ENCODE assay signal across 23 cellular contexts in genomic region chr15:92168284-92168683, GRCh38.
"Had no signal": no experiment of that assay in that cellular context is flagged by ENCODE, and none has a peak within 500 bp of the region (broad histone marks: within the 10 kb centered on the region; RNA-seq: fewer than 3 reads in every experiment).

No MANE protein-coding gene starts in this region.

- H3K4me1 Mint-ChIP-seq: stimulated activated effector memory CD8-positive, alpha-beta T cell treated with anti-CD3 and anti-CD28 coated beads, Interleukin-12 subunit alpha, Interleukin-12 subunit beta, amount 100 ng/mL, for 72 hours had no signal

- H3K27ac ChIP-seq: left lung, ovary, spleen, tibial nerve, uterus had no signal

- H3K36me3 Mint-ChIP-seq: natural killer cell treated with Interleukin-12 subunit alpha and Interleukin-12 subunit beta and Interleukin-15 and Interleukin-18, amount 100 ng/mL, for 72 hours had no signal

- ATAC-seq: left lung; mucosa of descending colon; naive thymus-derived CD4-positive, alpha-beta T cell; natural killer cell treated with Interleukin-12 subunit alpha and Interleukin-12 subunit beta and Interleukin-15 and Interleukin-18, amount 100 ng/mL, for 72 hours; sciatic nerve; stimulated activated effector memory CD8-positive, alpha-beta T cell treated with anti-CD3 and anti-CD28 coated beads, Interleukin-12 subunit alpha, Interleukin-12 subunit beta, amount 100 ng/mL, for 72 hours had no signal

- H3K4me3 ChIP-seq: left lung, lung, mucosa of descending colon, ovary, right atrium auricular region, spleen, tibial nerve, uterus had no signal

- H3K27ac Mint-ChIP-seq: naive thymus-derived CD4-positive, alpha-beta T cell; natural killer cell treated with Interleukin-12 subunit alpha and Interleukin-12 subunit beta and Interleukin-15 and Interleukin-18, amount 100 ng/mL, for 72 hours; progenitor cell of endocrine pancreas; stimulated activated effector memory CD8-positive, alpha-beta T cell treated with anti-CD3 and anti-CD28 coated beads, Interleukin-12 subunit alpha, Interleukin-12 subunit beta, amount 100 ng/mL, for 72 hours; stimulated activated naive CD8-positive, alpha-beta T cell treated with anti-CD3 and anti-CD28 coated beads, Interleukin-15, Interleukin-2, amounts not matched to agents 100 ng/mL and 50 ng/mL, for 24 hours; type B pancreatic cell had no signal

- H3K27me3 Mint-ChIP-seq: naive thymus-derived CD4-positive, alpha-beta T cell; natural killer cell treated with Interleukin-12 subunit alpha and Interleukin-12 subunit beta and Interleukin-15 and Interleukin-18, amount 100 ng/mL, for 72 hours; progenitor cell of endocrine pancreas; stimulated activated naive CD8-positive, alpha-beta T cell treated with anti-CD3 and anti-CD28 coated beads, Interleukin-15, Interleukin-2, amounts not matched to agents 100 ng/mL and 50 ng/mL, for 24 hours; type B pancreatic cell had no signal

- H3K9me3 ChIP-seq: left lung, mucosa of descending colon, ovary, right atrium auricular region, spleen, uterus had no signal

- H3K9me3 Mint-ChIP-seq: natural killer cell treated with Interleukin-12 subunit alpha and Interleukin-12 subunit beta and Interleukin-15 and Interleukin-18, amount 100 ng/mL, for 72 hours; stimulated activated effector memory CD8-positive, alpha-beta T cell treated with anti-CD3 and anti-CD28 coated beads, Interleukin-12 subunit alpha, Interleukin-12 subunit beta, amount 100 ng/mL, for 72 hours; stimulated activated naive CD8-positive, alpha-beta T cell treated with anti-CD3 and anti-CD28 coated beads, Interleukin-15, Interleukin-2, amounts not matched to agents 100 ng/mL and 50 ng/mL, for 24 hours; type B pancreatic cell had no signal

- H3K4me3 Mint-ChIP-seq: naive thymus-derived CD4-positive, alpha-beta T cell; natural killer cell treated with Interleukin-12 subunit alpha and Interleukin-12 subunit beta and Interleukin-15 and Interleukin-18, amount 100 ng/mL, for 72 hours; stimulated activated effector memory CD8-positive, alpha-beta T cell treated with anti-CD3 and anti-CD28 coated beads, Interleukin-12 subunit alpha, Interleukin-12 subunit beta, amount 100 ng/mL, for 72 hours; stimulated activated naive CD8-positive, alpha-beta T cell treated with anti-CD3 and anti-CD28 coated beads, Interleukin-15, Interleukin-2, amounts not matched to agents 100 ng/mL and 50 ng/mL, for 24 hours; type B pancreatic cell had no signal

- H3K4me1 ChIP-seq: left lung, spleen, tibial nerve, uterus had no signal

- DNase-seq: hippocampal formation; kidney glomerular epithelial cell; left cardiac atrium; left lung; midbrain; mucosa of descending colon; naive thymus-derived CD4-positive, alpha-beta T cell; ovary; small intestine; spleen; stimulated activated CD4-positive, alpha-beta T cell treated with anti-CD3 and anti-CD28 coated beads, Interleukin-4, amount 100 ng/mL, for 24 hours; stimulated activated naive CD4-positive, alpha-beta T cell; uterus had no signal

- H3K36me3 ChIP-seq: ovary, uterus had no signal

- H3K27me3 ChIP-seq: left lung, ovary, right atrium auricular region, spleen, tibial nerve, uterus had no signal

- FAIRE-seq: keratinocyte, small intestine had no signal
